ENCODE assay signal across 16 cellular contexts in genomic region chr14:64845878-64846277, GRCh38. TPM values are rescaled to one million over a fixed set of nuclear protein-coding genes. Genes with fewer than 3 reads are reported as not detected.
DNase-seq lines count a peak whose midpoint lies in the region; ATAC-seq and TF ChIP-seq lines count a peak whose summit lies in the region.
"Had no signal": no experiment of that assay in that cellular context is flagged by ENCODE, and none has a peak within 500 bp of the region (broad histone marks: within the 10 kb centered on the region; RNA-seq: fewer than 3 reads in every experiment).

No MANE protein-coding gene starts in this region.

- no peak for TF ChIP-seq POLR2A in erythroblast (IDR thresholded peaks at IDR 0.05; ENCODE audit: low read length)

- H3K4me1 ChIP-seq in SJCRH30 = peaks cover 4% of the 10 kb centered on the region; the same call in 1 of the 2 replicates
- H3K4me1 ChIP-seq: BLaER1 had no signal

- no peak for ATAC-seq in GM18520 (IDR thresholded peaks at IDR 0.05; ENCODE audit: unreplicated experiment)
- ATAC-seq: heart left ventricle, left cardiac atrium had no signal

- TF ChIP-seq CTCF in RWPE1 (conservative IDR thresholded peaks at IDR 0.05; ENCODE audit: low read depth) = no peak

- peaks cover 7% of the 10 kb centered on the region; the same call in 1 of the 2 replicates for H3K27me3 ChIP-seq in SJCRH30
- H3K27me3 ChIP-seq: BLaER1 had no signal

- POLR2A ChIA-PET in RWPE1 (lab: Yijun Ruan, JAX; ENCODE audit: low non-redundant PET) = no interaction called here

- H3K27ac ChIP-seq in SJCRH30 = no peak overlapping the region
- H3K27ac ChIP-seq in RWPE1 = no peak overlapping the region
- H3K27ac ChIP-seq: BLaER1, thoracic aorta had no signal

- peak; percentile 14 for DNase-seq in GM04503 (ENCODE audit: low read depth)
- DNase-seq in SJCRH30 = peak; percentile 22 to 38
- peak; percentile 55 to 72 for DNase-seq in erythroblast (lab: John Stamatoyannopoulos, UW)
- DNase-seq in non-pigmented ciliary epithelial cell (ENCODE audit: low read depth) = peak; percentile 74
- DNase-seq in NCI-H2227 treated with DMSO at 0.1 percent for 48 hours (lab: John Stamatoyannopoulos, UW) = no peak
- no peak for DNase-seq in SKM-1 (lab: John Stamatoyannopoulos, UW; ENCODE audit: unreplicated experiment)
- DNase-seq in RWPE1 (ENCODE audit: low spot score) = no peak
- DNase-seq: activated gamma-delta T cell; heart left ventricle; left cardiac atrium; NCI-H1048; stimulated activated CD4-positive, alpha-beta T cell treated with anti-CD3 and anti-CD28 coated beads, Interleukin-2, amount 100 ng/mL, for 24 hours had no signal

- H3K9me3 ChIP-seq in SJCRH30 (replicated peaks) = no peaks in the 10 kb centered on the region
- H3K9me3 ChIP-seq: BLaER1, heart left ventricle, thoracic aorta had no signal

- H3K36me3 ChIP-seq in SJCRH30 = no peaks in the 10 kb centered on the region
- H3K36me3 ChIP-seq: BLaER1, heart left ventricle, thoracic aorta had no signal

- H3K4me3 ChIP-seq in SJCRH30 = no peak overlapping the region
- H3K4me3 ChIP-seq: BLaER1, heart left ventricle, thoracic aorta had no signal

- CTCF ChIA-PET in RWPE1 (lab: Yijun Ruan, JAX) = no interaction called here

RNA-seq across cellular contexts. Expression of gene SPTB, which starts 33.8 kb away (rescaled TPM):
- total RNA-seq in SJCRH30 (2014; rRNA removed; shearing (Covaris generic)) = 1.4 TPM in 2 replicates
- total RNA-seq: SK-MEL-5 had no signal

Comparison
In these comparisons a context has a peak if more than half of its experiments do, and no peak if none do; other contexts are left out.
1. DNase-seq: peak in GM04503 (single experiment), SJCRH30 (2 of 2), erythroblast (2 of 2) and non-pigmented ciliary epithelial cell (single experiment); none in NCI-H2227 treated with DMSO at 0.1 percent for 48 hours (single experiment), SKM-1 (single experiment) and RWPE1 (single experiment).